15 cellular contexts compared by ENCODE assay signal in the genomic region with DNA sequence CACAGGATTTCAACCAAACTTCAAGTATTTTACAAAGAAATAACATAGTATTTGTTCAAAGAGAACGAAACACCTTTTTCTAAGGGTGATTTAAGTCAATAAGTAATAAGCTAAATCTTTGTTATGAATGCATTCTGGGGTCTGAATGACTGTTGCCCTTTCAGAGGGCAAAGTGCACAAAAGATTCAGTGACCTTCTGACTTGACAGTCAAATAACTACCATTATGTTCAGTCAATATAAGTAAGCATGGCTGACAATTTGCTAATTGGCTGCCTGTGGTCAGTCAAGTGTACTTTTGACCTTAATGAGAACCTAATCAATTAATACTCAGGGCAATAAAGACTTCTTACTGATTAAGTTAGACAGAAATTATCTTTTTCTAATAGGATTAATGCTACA.
DNase-seq lines count a peak whose midpoint lies in the region; ATAC-seq, FAIRE-seq and TF ChIP-seq lines count a peak whose summit lies in the region.
"Had no signal": no experiment of that assay in that cellular context is flagged by ENCODE, and none has a peak within 500 bp of the region (broad histone marks: within the 10 kb centered on the region; RNA-seq: fewer than 3 reads in every experiment).

No MANE protein-coding gene starts in this region.

- H3K4me1 ChIP-seq in K562 (replicated peaks in 1 of 2; ENCODE audit: control insufficient read depth in 2 of 2, insufficient read depth in 2 of 2, low read length in 2 of 2), result no peaks in the 10 kb centered on the region
- no peaks in the 10 kb centered on the region for H3K4me1 ChIP-seq in smooth muscle cell (ENCODE audit: low read depth)

- H3K36me3 Mint-ChIP-seq in progenitor cell of endocrine pancreas (ENCODE audit: insufficient read depth), result no peaks in the 10 kb centered on the region
- H3K36me3 Mint-ChIP-seq: CD14-positive monocyte; CD8-positive, alpha-beta T cell had no signal

- intact Hi-C loops in K562 (cut with micrococcal nuclease), result no loop called here

- POLR2A ChIA-PET in K562 (lab: Yijun Ruan, JAX), result interaction anchor here (0.6 kb wide), 1 partner anchor 248 kb away, joined by 3 read pairs; the partner anchor contains the start of gene AQR

- H3K27ac ChIP-seq in K562 (ENCODE audit: extremely low read depth, low read depth, low read length) (no peak overlapping the region), smooth muscle cell (ENCODE audit: low read depth) (no peak overlapping the region)

- no peak overlapping the region for H3K4me3 ChIP-seq in K562
- H3K4me3 ChIP-seq in smooth muscle cell, result no peak overlapping the region

- no peaks in the 10 kb centered on the region for H3F3A ChIP-seq in smooth muscle cell (ENCODE audit: low read depth)

- peak overlapping the region; percentile 42 for H3K27ac Mint-ChIP-seq in progenitor cell of endocrine pancreas
- H3K27ac Mint-ChIP-seq: CD14-positive monocyte; CD8-positive, alpha-beta T cell; HFFc6 had no signal

- DNase-seq in D721Med (ENCODE audit: insufficient read length, low spot score) (no peak), GM12892 (ENCODE audit: insufficient read length) (no peak), K562 (ENCODE audit: extremely low read depth in 1 of 4, low spot score in 3 of 4) (no peak), progenitor cell of endocrine pancreas (ENCODE audit: low spot score, unreplicated experiment) (no peak), smooth muscle cell (lab: John Stamatoyannopoulos, UW; ENCODE audit: unreplicated experiment) (no peak)
- DNase-seq in activated CD4-positive, alpha-beta T cell treated with anti-CD3 and anti-CD28 coated beads, Interleukin-2, amount 50 U/mL, for 4 hours, result no peak
- DNase-seq: Caco-2; CD8-positive, alpha-beta T cell; DMS53; GF-D8; HCEC 1CT; HFFc6 had no signal

- H3K9me3 Mint-ChIP-seq in progenitor cell of endocrine pancreas (ENCODE audit: low read depth), result no peaks in the 10 kb centered on the region
- H3K9me3 Mint-ChIP-seq: CD8-positive, alpha-beta T cell; HFFc6 had no signal

- FAIRE-seq in D721Med (lab: Jason Lieb, UNC) (peak; percentile 58), GM12892 (lab: Jason Lieb, UNC) (peak; percentile 5), K562 (lab: Jason Lieb, UNC) (no peak)
- FAIRE-seq: H1 had no signal

- in situ Hi-C loops in K562 (cut with MboI), result no loop called here

- H3K9me1 ChIP-seq in K562 (ENCODE audit: control insufficient read depth, insufficient read depth, low read length), result no peaks in the 10 kb centered on the region

- H2AFZ ChIP-seq in K562 (ENCODE audit: low read depth, low read length) (0 out of 2 replicates have a peak overlapping the region, but pooled peaks have one; percentile 5), smooth muscle cell (ENCODE audit: low read depth) (no peak overlapping the region)

- H3K79me2 ChIP-seq in K562 (ENCODE audit: control insufficient read depth, insufficient read depth, low read length) (no peaks in the 10 kb centered on the region), smooth muscle cell (ENCODE audit: low read depth) (no peaks in the 10 kb centered on the region)

- no peaks in the 10 kb centered on the region for H3K27me3 Mint-ChIP-seq in progenitor cell of endocrine pancreas

- no peak overlapping the region for H3K9ac ChIP-seq in K562 (ENCODE audit: insufficient read depth in 1 of 2, low read depth in 2 of 2, low read length in 2 of 2)
- no peak overlapping the region for H3K9ac ChIP-seq in smooth muscle cell (ENCODE audit: low read depth)

- TF ChIP-seq CTCF in D721Med (IDR thresholded peaks at IDR 0.05; ENCODE audit: insufficient read depth, missing control alignments) (no peak), K562 (IDR thresholded peaks at IDR 0.05 in 2 of 3, conservative IDR thresholded peaks at IDR 0.05 in 1 of 3; ENCODE audit: insufficient read depth in 2 of 3, low read depth in 1 of 3, low read length in 3 of 3) (no peak), progenitor cell of endocrine pancreas (IDR thresholded peaks at IDR 0.05; ENCODE audit: unreplicated experiment) (no peak), smooth muscle cell (IDR thresholded peaks at IDR 0.05; ENCODE audit: borderline replicate concordance, insufficient read depth, poor library complexity, severe bottlenecking) (no peak)

- H3K4me1 Mint-ChIP-seq in progenitor cell of endocrine pancreas (ENCODE audit: low read depth), result peaks cover 23% of the 10 kb centered on the region
- H3K4me1 Mint-ChIP-seq: CD14-positive monocyte had no signal

- no peak for TF ChIP-seq EP300 in K562 (IDR thresholded peaks at IDR 0.05; ENCODE audit: low read length)

- WGBS in K562 (ENCODE audit: insufficient coverage, low coverage, missing lambda C conversion rate), result 6% methylated on average over 1 of the region's 1 CpG
- WGBS in smooth muscle cell (ENCODE audit: low lambda C conversion rate), result 95% methylated on average over 1 of the region's 1 CpG

- no peaks in the 10 kb centered on the region for H4K20me1 ChIP-seq in K562 (replicated peaks; ENCODE audit: control insufficient read depth, insufficient read depth, low read length)
- H4K20me1 ChIP-seq in smooth muscle cell (ENCODE audit: low read depth), result no peaks in the 10 kb centered on the region

- H3K4me3 Mint-ChIP-seq in progenitor cell of endocrine pancreas (ENCODE audit: low read depth), result no peak overlapping the region
- H3K4me3 Mint-ChIP-seq: CD14-positive monocyte; CD8-positive, alpha-beta T cell; HFFc6 had no signal

- H3K9me3 ChIP-seq in K562 (replicated peaks; ENCODE audit: control insufficient read depth, insufficient read depth, low read depth, low read length) (no peaks in the 10 kb centered on the region), smooth muscle cell (replicated peaks; ENCODE audit: low read depth) (no peaks in the 10 kb centered on the region)
- H3K9me3 ChIP-seq: Caco-2 had no signal

- H3K36me3 ChIP-seq in K562 (ENCODE audit: control insufficient read depth, insufficient read depth, low read length) (no peaks in the 10 kb centered on the region), smooth muscle cell (ENCODE audit: low read depth) (no peaks in the 10 kb centered on the region)

- CTCF ChIA-PET in K562 (lab: Yijun Ruan, JAX; ENCODE audit: low intra/inter-chr PET ratio), result no interaction called here

- TF ChIP-seq RAD21 in K562 (CRISPR knock-in tag; conservative IDR thresholded peaks at IDR 0.05 in 1 of 2, IDR thresholded peaks at IDR 0.05 in 1 of 2), result no peak

- H3K4me2 ChIP-seq in K562 (ENCODE audit: insufficient read depth, low read length), result no peak overlapping the region
- no peak overlapping the region for H3K4me2 ChIP-seq in smooth muscle cell

- H3K27me3 ChIP-seq in K562 (ENCODE audit: control insufficient read depth in 2 of 2, insufficient read depth in 2 of 2, low read length in 2 of 2) (no peaks in the 10 kb centered on the region), smooth muscle cell (ENCODE audit: low read depth) (no peaks in the 10 kb centered on the region)

- ATAC-seq in K562 (no peak), GM21526 (IDR thresholded peaks at IDR 0.05; ENCODE audit: low FRiP score, unreplicated experiment) (no peak)
- ATAC-seq: CD8-positive, alpha-beta T cell had no signal

- BruUV-seq in K562 (replicated peaks; lab: Mats Ljungman, UMichigan), result no TSS peak

- TF ChIP-seq POLR2A in GM12892 (IDR thresholded peaks at IDR 0.05; ENCODE audit: low read depth, low read length), result no peak
- no peak for TF ChIP-seq POLR2A in K562 (conservative IDR thresholded peaks at IDR 0.05)

TF ChIP-seq in K562, 482 proteins besides CTCF, POLR2A, EP300 and RAD21:
- TF ChIP-seq ELK3 (CRISPR knock-in tag; IDR thresholded peaks at IDR 0.05) (no peak), NFYB (IDR thresholded peaks at IDR 0.05; ENCODE audit: extremely low read depth, insufficient read length) (no peak), ZSCAN29 (IDR thresholded peaks at IDR 0.05) (no peak), ZNF431 (CRISPR knock-in tag; IDR thresholded peaks at IDR 0.05) (no peak), IRF2 (CRISPR knock-in tag; IDR thresholded peaks at IDR 0.05) (no peak), NR4A1 (CRISPR knock-in tag; IDR thresholded peaks at IDR 0.05) (no peak), NR4A1 (tag; IDR thresholded peaks at IDR 0.05) (no peak), RAD51 (IDR thresholded peaks at IDR 0.05; ENCODE audit: borderline replicate concordance, low read depth) (no peak)
- TF ChIP-seq, protein P1, sequence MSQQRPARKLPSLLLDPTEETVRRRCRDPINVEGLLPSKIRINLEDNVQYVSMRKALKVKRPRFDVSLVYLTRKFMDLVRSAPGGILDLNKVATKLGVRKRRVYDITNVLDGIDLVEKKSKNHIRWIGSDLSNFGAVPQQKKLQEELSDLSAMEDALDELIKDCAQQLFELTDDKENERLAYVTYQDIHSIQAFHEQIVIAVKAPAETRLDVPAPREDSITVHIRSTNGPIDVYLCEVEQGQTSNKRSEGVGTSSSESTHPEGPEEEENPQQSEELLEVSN (IDR thresholded peaks at IDR 0.05; ENCODE audit: borderline replicate concordance in 1 of 2, extremely low read depth in 1 of 2, insufficient read depth in 1 of 2, insufficient read length in 1 of 2, low read depth in 1 of 2, low read length in 1 of 2, poor library complexity in 1 of 2, severe bottlenecking in 1 of 2), result no peak
